1 cellular context compared by ENCODE assay signal in genomic region chr19:2261438-2262172, GRCh38.
TF ChIP-seq lines count a peak whose summit lies in the region.

No MANE protein-coding gene starts in this region.

TF ChIP-seq in HEK293T, 16 proteins besides CTCF, POLR2A, EP300 and RAD21:
- TF ChIP-seq L3MBTL2 (conservative IDR thresholded peaks at IDR 0.05) (no peak), NFRKB (IDR thresholded peaks at IDR 0.05) (no peak), ARNT (IDR thresholded peaks at IDR 0.05) (no peak), HDGF (IDR thresholded peaks at IDR 0.05; ENCODE audit: borderline replicate concordance) (no peak), TARDBP (IDR thresholded peaks at IDR 0.05) (no peak), SP1 (IDR thresholded peaks at IDR 0.05) (no peak), ZNF384 (IDR thresholded peaks at IDR 0.05) (no peak), SUZ12 (IDR thresholded peaks at IDR 0.05) (no peak), CTBP1 (IDR thresholded peaks at IDR 0.05; ENCODE audit: borderline replicate concordance) (no peak)
